20 cellular contexts compared by ENCODE assay signal in the genomic region with DNA sequence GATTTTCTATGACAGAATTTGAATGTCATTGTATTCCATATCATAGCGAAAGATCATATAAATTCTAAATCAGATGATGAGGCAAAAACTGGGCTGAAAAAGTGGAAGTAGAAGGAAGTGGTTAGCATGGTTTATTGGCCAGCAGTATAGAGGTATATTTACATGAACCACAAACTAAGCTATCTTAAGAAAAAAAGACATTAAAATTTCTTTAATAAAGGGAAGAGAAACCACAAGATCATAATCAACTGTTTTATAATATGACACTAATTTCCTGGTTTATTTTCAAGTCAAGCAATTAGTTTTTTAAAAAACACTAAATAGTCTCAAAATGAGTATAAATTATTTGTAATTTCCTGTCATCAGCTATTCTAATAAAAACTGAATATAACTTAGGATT.
"Had no signal": no experiment of that assay in that cellular context is flagged by ENCODE, and none has a peak within 500 bp of the region (broad histone marks: within the 10 kb centered on the region; RNA-seq: fewer than 3 reads in every experiment).

No MANE protein-coding gene starts in this region.

- H3K4me2 ChIP-seq: neural progenitor cell, smooth muscle cell had no signal

- H3K36me3 ChIP-seq: breast epithelium, esophagus muscularis mucosa, neural progenitor cell, sigmoid colon had no signal

- H3K9ac ChIP-seq: neural progenitor cell had no signal

- H3K27ac ChIP-seq: breast epithelium, dorsolateral prefrontal cortex, esophagus muscularis mucosa, neural progenitor cell, sigmoid colon had no signal

- ATAC-seq: activated T-cell treated with anti-CD3 and anti-CD28 coated beads, Interleukin-2, amount 50 U/mL, for 4 hours; left ventricle myocardium superior; naive thymus-derived CD8-positive, alpha-beta T cell; stimulated activated naive CD8-positive, alpha-beta T cell treated with anti-CD3 and anti-CD28 coated beads, Interleukin-15, Interleukin-2, amounts not matched to agents 100 U/mL and 50 U/mL, for 24 hours had no signal

- H3K9me3 ChIP-seq: sigmoid colon had no signal

- H3K4me1 ChIP-seq: breast epithelium, esophagus muscularis mucosa, sigmoid colon had no signal

- H3K4me3 ChIP-seq: breast epithelium, dorsolateral prefrontal cortex, esophagus muscularis mucosa, neural progenitor cell, sigmoid colon, smooth muscle cell had no signal

- H3K27me3 ChIP-seq: breast epithelium, dorsolateral prefrontal cortex, esophagus muscularis mucosa, neural progenitor cell, sigmoid colon had no signal

- DNase-seq: activated CD4-positive, alpha-beta T cell treated with anti-CD3 and anti-CD28 coated beads for 4 hours; activated CD4-positive, alpha-beta T cell treated with anti-CD3 and anti-CD28 coated beads, Interleukin-2, amount 50 U/mL, for 48 hours; activated CD4-positive, CD25-positive, alpha-beta regulatory T cell; activated CD8-positive, alpha-beta memory T cell treated with anti-CD3 and anti-CD28 coated beads, Interleukin-2, amount 50 U/mL, for 48 hours; activated naive CD4-positive, alpha-beta T cell; activated T-cell treated with anti-CD3 and anti-CD28 coated beads, Interleukin-2, amount 50 U/mL, for 4 hours; dorsolateral prefrontal cortex; hypothalamus; left ventricle myocardium superior; mammary epithelial cell; naive thymus-derived CD8-positive, alpha-beta T cell; retina; sigmoid colon; stimulated activated CD4-positive, alpha-beta T cell treated with anti-CD3 and anti-CD28 coated beads, Interleukin-15, amount 100 ng/mL, for 24 hours; stimulated activated CD4-positive, alpha-beta T cell treated with anti-CD3 and anti-CD28 coated beads, Interleukin-4, amount 100 ng/mL, for 1 hour; stimulated activated naive CD8-positive, alpha-beta T cell treated with anti-CD3 and anti-CD28 coated beads, Interleukin-15, Interleukin-2, amounts not matched to agents 100 U/mL and 50 U/mL, for 24 hours had no signal
